In genomic region chr19:19416280-19416679, GRCh38 we compare ENCODE assay signal across 21 cellular contexts. TPM values are rescaled to one million over a fixed set of nuclear protein-coding genes. Genes with fewer than 3 reads are reported as not detected.
DNase-seq lines count a peak whose midpoint lies in the region; ATAC-seq and TF ChIP-seq lines count a peak whose summit lies in the region.
"Had no signal": no experiment of that assay in that cellular context is flagged by ENCODE, and none has a peak within 500 bp of the region (broad histone marks: within the 10 kb centered on the region; RNA-seq: fewer than 3 reads in every experiment).

No MANE protein-coding gene starts in this region.

- peaks cover 2 to 21% of the 10 kb centered on the region in 2 donors for H3K4me1 ChIP-seq in thoracic aorta (ENCODE audit: control insufficient read depth in 1 of 2, low read depth in 2 of 2)
- H3K4me1 ChIP-seq: A549, HAP-1 had no signal

- H3K27ac Mint-ChIP-seq in activated naive CD8-positive, alpha-beta T cell = no peak overlapping the region
- no peak overlapping the region for H3K27ac Mint-ChIP-seq in activated naive CD8-positive, alpha-beta T cell treated with anti-CD3 and anti-CD28 coated beads for 36 hours
- peak overlapping the region; percentile 46 for H3K27ac Mint-ChIP-seq in activated naive CD8-positive, alpha-beta T cell treated with anti-CD3 and anti-CD28 coated beads, Interleukin-2, amount 50 U/mL, for 24 hours
- H3K27ac Mint-ChIP-seq in immature natural killer cell = peak overlapping the region; percentile 42 to 82 (median 74)
- no peak overlapping the region for H3K27ac Mint-ChIP-seq in activated CD8-positive, alpha-beta memory T cell treated with anti-CD3 and anti-CD28 coated beads, Interleukin-2, amount 10 ng/mL, durations not matched to agents 7 days and 5 days
- H3K27ac Mint-ChIP-seq: B cell had no signal

- H3K27ac ChIP-seq in thoracic aorta = no peak overlapping the region
- H3K27ac ChIP-seq: A549, lower lobe of right lung, skin epidermis, WERI-Rb-1 had no signal

- no peaks in the 10 kb centered on the region for H3K9me3 Mint-ChIP-seq in activated naive CD8-positive, alpha-beta T cell (ENCODE audit: low read depth)
- no peaks in the 10 kb centered on the region for H3K9me3 Mint-ChIP-seq in activated naive CD8-positive, alpha-beta T cell treated with anti-CD3 and anti-CD28 coated beads for 36 hours
- no peaks in the 10 kb centered on the region for H3K9me3 Mint-ChIP-seq in activated naive CD8-positive, alpha-beta T cell treated with anti-CD3 and anti-CD28 coated beads, Interleukin-2, amount 50 U/mL, for 24 hours
- H3K9me3 Mint-ChIP-seq in immature natural killer cell = no peaks in the 10 kb centered on the region
- no peaks in the 10 kb centered on the region for H3K9me3 Mint-ChIP-seq in activated CD8-positive, alpha-beta memory T cell treated with anti-CD3 and anti-CD28 coated beads, Interleukin-2, amount 10 ng/mL, durations not matched to agents 7 days and 5 days (ENCODE audit: low read depth)

- H3K4me3 Mint-ChIP-seq in activated naive CD8-positive, alpha-beta T cell = peak overlapping the region; percentile 47
- no peak overlapping the region for H3K4me3 Mint-ChIP-seq in activated naive CD8-positive, alpha-beta T cell treated with anti-CD3 and anti-CD28 coated beads for 36 hours
- no peak overlapping the region for H3K4me3 Mint-ChIP-seq in activated naive CD8-positive, alpha-beta T cell treated with anti-CD3 and anti-CD28 coated beads, Interleukin-2, amount 50 U/mL, for 24 hours
- peak overlapping the region in 1 of 5 donors; percentile 46 for H3K4me3 Mint-ChIP-seq in immature natural killer cell
- no peak overlapping the region for H3K4me3 Mint-ChIP-seq in activated CD8-positive, alpha-beta memory T cell treated with anti-CD3 and anti-CD28 coated beads, Interleukin-2, amount 10 ng/mL, durations not matched to agents 7 days and 5 days
- H3K4me3 Mint-ChIP-seq: B cell had no signal

- no peak overlapping the region for H3K4me3 ChIP-seq in thoracic aorta
- H3K4me3 ChIP-seq: A549, HAP-1, lower lobe of right lung, skin epidermis had no signal

- H3K4me1 Mint-ChIP-seq in activated naive CD8-positive, alpha-beta T cell (ENCODE audit: low read depth) = peaks cover 70% of the 10 kb centered on the region
- H3K4me1 Mint-ChIP-seq in activated naive CD8-positive, alpha-beta T cell treated with anti-CD3 and anti-CD28 coated beads for 36 hours = peaks cover 62% of the 10 kb centered on the region
- peaks cover 79% of the 10 kb centered on the region for H3K4me1 Mint-ChIP-seq in activated naive CD8-positive, alpha-beta T cell treated with anti-CD3 and anti-CD28 coated beads, Interleukin-2, amount 50 U/mL, for 24 hours
- H3K4me1 Mint-ChIP-seq in immature natural killer cell = peaks cover 81 to 85% of the 10 kb centered on the region in 2 donors
- peaks cover 66% of the 10 kb centered on the region for H3K4me1 Mint-ChIP-seq in activated CD8-positive, alpha-beta memory T cell treated with anti-CD3 and anti-CD28 coated beads, Interleukin-2, amount 10 ng/mL, durations not matched to agents 7 days and 5 days

- H3K27me3 Mint-ChIP-seq in activated naive CD8-positive, alpha-beta T cell = no peaks in the 10 kb centered on the region
- H3K27me3 Mint-ChIP-seq in activated naive CD8-positive, alpha-beta T cell treated with anti-CD3 and anti-CD28 coated beads for 36 hours = no peaks in the 10 kb centered on the region
- no peaks in the 10 kb centered on the region for H3K27me3 Mint-ChIP-seq in activated naive CD8-positive, alpha-beta T cell treated with anti-CD3 and anti-CD28 coated beads, Interleukin-2, amount 50 U/mL, for 24 hours
- peaks cover 11 to 17% (median 12%) of the 10 kb centered on the region in 3 donors for H3K27me3 Mint-ChIP-seq in immature natural killer cell (ENCODE audit: low read depth in 3 of 3)
- no peaks in the 10 kb centered on the region for H3K27me3 Mint-ChIP-seq in activated CD8-positive, alpha-beta memory T cell treated with anti-CD3 and anti-CD28 coated beads, Interleukin-2, amount 10 ng/mL, durations not matched to agents 7 days and 5 days
- H3K27me3 Mint-ChIP-seq: B cell had no signal

- no peak for ATAC-seq in activated naive CD8-positive, alpha-beta T cell treated with anti-CD3 and anti-CD28 coated beads, Interleukin-2, amount 50 U/mL, for 24 hours
- ATAC-seq in thoracic aorta (ENCODE audit: insufficient number of reproducible peaks, low FRiP score, low read depth) = peak; percentile 2
- no peak for ATAC-seq in GM21367 (IDR thresholded peaks at IDR 0.05; ENCODE audit: unreplicated experiment)
- ATAC-seq in activated CD8-positive, alpha-beta memory T cell treated with anti-CD3 and anti-CD28 coated beads, Interleukin-2, amount 10 ng/mL, durations not matched to agents 7 days and 5 days = no peak
- ATAC-seq: A549, lower lobe of right lung had no signal

- no peaks in the 10 kb centered on the region for H3K27me3 ChIP-seq in thoracic aorta (replicated peaks; ENCODE audit: insufficient read depth)

- H3K36me3 Mint-ChIP-seq in activated naive CD8-positive, alpha-beta T cell = peaks cover 3% of the 10 kb centered on the region
- H3K36me3 Mint-ChIP-seq in activated naive CD8-positive, alpha-beta T cell treated with anti-CD3 and anti-CD28 coated beads for 36 hours = peaks cover 45% of the 10 kb centered on the region
- peaks cover 26% of the 10 kb centered on the region for H3K36me3 Mint-ChIP-seq in activated naive CD8-positive, alpha-beta T cell treated with anti-CD3 and anti-CD28 coated beads, Interleukin-2, amount 50 U/mL, for 24 hours (ENCODE audit: low read depth)
- H3K36me3 Mint-ChIP-seq in immature natural killer cell = no peaks in the 10 kb centered on the region
- peaks cover 26% of the 10 kb centered on the region for H3K36me3 Mint-ChIP-seq in activated CD8-positive, alpha-beta memory T cell treated with anti-CD3 and anti-CD28 coated beads, Interleukin-2, amount 10 ng/mL, durations not matched to agents 7 days and 5 days

- TF ChIP-seq CTCF in thoracic aorta (IDR thresholded peaks at IDR 0.05) = no peak

- DNase-seq in activated naive CD8-positive, alpha-beta T cell treated with anti-CD3 and anti-CD28 coated beads for 36 hours = no peak
- no peak for DNase-seq in activated naive CD8-positive, alpha-beta T cell treated with anti-CD3 and anti-CD28 coated beads, Interleukin-2, amount 50 U/mL, for 24 hours
- DNase-seq in immature natural killer cell = no peak
- no peak for DNase-seq in thoracic aorta (ENCODE audit: low spot score)
- no peak for DNase-seq in EL
- DNase-seq in activated CD8-positive, alpha-beta memory T cell treated with anti-CD3 and anti-CD28 coated beads, Interleukin-2, amount 10 ng/mL, durations not matched to agents 7 days and 5 days = no peak
- DNase-seq: activated gamma-delta T cell, amygdala, Calu3, kidney glomerular epithelial cell, lower lobe of right lung, nucleus accumbens, SK-N-SH, T-helper 9 cell had no signal

- H3K9me3 ChIP-seq in thoracic aorta = no peaks in the 10 kb centered on the region
- H3K9me3 ChIP-seq: A549, HAP-1, lower lobe of right lung, SK-N-SH had no signal

- CTCF ChIA-PET in activated CD8-positive, alpha-beta memory T cell treated with anti-CD3 and anti-CD28 coated beads, Interleukin-2, amount 10 ng/mL, durations not matched to agents 7 days and 5 days (lab: Charles Lee) = interaction anchor here (1.0 to 1.5 kb wide), 2 partner anchors 20 to 74 kb away, joined by 3 to 5 read pairs; no protein-coding TSS in a partner anchor

- no peaks in the 10 kb centered on the region for H3K36me3 ChIP-seq in thoracic aorta
- H3K36me3 ChIP-seq: lower lobe of right lung had no signal

RNA-seq across cellular contexts. Expression of gene GATAD2A, which starts 10.8 kb away (rescaled TPM):
- total RNA-seq in activated naive CD8-positive, alpha-beta T cell treated with anti-CD3 and anti-CD28 coated beads for 36 hours = 100 to 1,000 TPM; 196 to 202 TPM
- 10 to 100 TPM in 2 of 3 donors, 1 to 10 TPM in 1; 8.8 to 48.5 (median 21.0) TPM for polyA plus RNA-seq in immature natural killer cell
- total RNA-seq in thoracic aorta = 10 to 100 TPM; 55.9 to 79.1 TPM
- total RNA-seq in activated CD8-positive, alpha-beta memory T cell treated with anti-CD3 and anti-CD28 coated beads, Interleukin-2, amount 10 ng/mL, durations not matched to agents 7 days and 5 days = 100 to 1,000 TPM; 159 to 161 TPM

Comparison
In these comparisons a context has a peak if more than half of its experiments do, and no peak if none do; other contexts are left out.
1. H3K27ac Mint-ChIP-seq: peak in activated naive CD8-positive, alpha-beta T cell treated with anti-CD3 and anti-CD28 coated beads, Interleukin-2, amount 50 U/mL, for 24 hours (single experiment) and immature natural killer cell (6 of 6); none in activated naive CD8-positive, alpha-beta T cell (single experiment), activated naive CD8-positive, alpha-beta T cell treated with anti-CD3 and anti-CD28 coated beads for 36 hours (single experiment) and activated CD8-positive, alpha-beta memory T cell treated with anti-CD3 and anti-CD28 coated beads, Interleukin-2, amount 10 ng/mL, durations not matched to agents 7 days and 5 days (single experiment).